Comparison of ENCODE assay signal across 8 cellular contexts in the genomic region with DNA sequence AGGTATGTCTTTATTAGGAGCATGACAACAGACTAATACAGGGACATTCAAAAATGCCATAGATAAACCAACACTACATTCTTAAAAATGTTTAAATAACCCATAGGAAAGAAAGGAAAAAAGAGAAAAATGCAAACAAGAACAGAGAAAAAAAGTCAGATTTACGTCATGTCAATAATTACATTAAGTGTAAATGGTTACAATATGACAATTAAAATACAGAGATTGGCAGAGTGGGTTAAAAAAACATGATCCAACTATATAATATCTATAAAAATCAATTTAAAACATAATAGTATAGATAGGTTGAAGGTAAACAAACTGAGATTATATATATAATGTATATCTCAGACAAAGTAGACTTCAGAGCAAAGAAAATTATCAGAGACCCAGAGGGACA.
"Had no signal": no experiment of that assay in that cellular context is flagged by ENCODE, and none has a peak within 500 bp of the region (broad histone marks: within the 10 kb centered on the region; RNA-seq: fewer than 3 reads in every experiment).

No MANE protein-coding gene starts in this region.

- ATAC-seq: GM12878 had no signal

- DNase-seq: GDM1, GF-D8 had no signal

- FAIRE-seq: G401.6, GM12891, GM12892, GM18507, GM19239 had no signal

- H3K4me3 ChIP-seq: GM12878 had no signal
